In genomic region chr17:75516255-75516618, GRCh38 we compare ENCODE assay signal across 9 cellular contexts. TPM values are rescaled to one million over a fixed set of nuclear protein-coding genes. Genes with fewer than 3 reads are reported as not detected.
DNase-seq lines count a peak whose midpoint lies in the region; ATAC-seq, FAIRE-seq and TF ChIP-seq lines count a peak whose summit lies in the region.
"Had no signal": no experiment of that assay in that cellular context is flagged by ENCODE, and none has a peak within 500 bp of the region (broad histone marks: within the 10 kb centered on the region; RNA-seq: fewer than 3 reads in every experiment).

TSS of gene TSEN54 (plus strand) at chr17:75516528. CDS start at chr17:75516561, 33 bp downstream.

- WGBS in H1 (ENCODE audit: extremely low coverage in 1 of 2, insufficient coverage in 1 of 2, insufficient read length in 1 of 2, insufficient replicate concordance in 2 of 2, low coverage in 1 of 2, low lambda C conversion rate in 2 of 2, missing lambda C conversion rate in 1 of 2), 2 experiments: 0% methylated on average over 15 of the region's 45 CpGs; no CpG with 5 or more reads in 1 of the 2 experiments
- no CpG with 5 or more reads among the region's 45 CpGs for WGBS in mesendoderm (ENCODE audit: extremely low coverage, insufficient coverage, low lambda C conversion rate)

- H3K56ac ChIP-seq in H1 (replicated peaks; ENCODE audit: insufficient read length, low read depth, low read length) (no peak within 1 kb of the TSS), mesendoderm (ENCODE audit: low read length) (peak within 1 kb of the TSS; percentile 92)

- peaks cover 29% of the 10 kb centered on the region for H3K4me1 ChIP-seq in CD4-positive, alpha-beta memory T cell (ENCODE audit: insufficient read depth, low read length)
- H3K4me1 ChIP-seq in NT2/D1 (ENCODE audit: insufficient read depth, insufficient read length) (peaks cover 13% of the 10 kb centered on the region), H1 (replicated peaks in 1 of 4; ENCODE audit: control insufficient read depth in 3 of 4, insufficient read depth in 4 of 4, low read length in 3 of 4) (peaks cover 0 to 14% (median 8%) of the 10 kb centered on the region in 4 experiments; a peak in 6 of 7 replicates), mesendoderm (ENCODE audit: control insufficient read depth, low read depth, low read length) (peaks cover 3% of the 10 kb centered on the region)

- peak within 1 kb of the TSS; percentile 97 for H3K18ac ChIP-seq in H1 (ENCODE audit: extremely low read depth, low read length)
- peak within 1 kb of the TSS; percentile 35 for H3K18ac ChIP-seq in mesendoderm (ENCODE audit: low read length)

- H2BK120ac ChIP-seq in H1 (replicated peaks; ENCODE audit: low read depth, low read length) (no peak within 1 kb of the TSS), mesendoderm (ENCODE audit: low read depth, low read length) (no peak within 1 kb of the TSS)

- intact Hi-C loops in CD4-positive, alpha-beta memory T cell (cut with micrococcal nuclease): loop anchor here (1.0 to 5.0 kb wide), 5 partner anchors 9 to 334 kb away; partner anchors contain the start of genes GRB2, LLGL2, SLC25A19 and SUMO2

- TF ChIP-seq CTCF in GM20000 (IDR thresholded peaks at IDR 0.05; ENCODE audit: extremely low read depth, missing control alignments) (no peak), H1 (IDR thresholded peaks at IDR 0.05; ENCODE audit: control extremely low read depth in 1 of 3, insufficient read depth in 1 of 3, low read depth in 1 of 3, low read length in 3 of 3) (no peak)

- H3K23ac ChIP-seq in H1 (ENCODE audit: insufficient read length) (no peak within 1 kb of the TSS), mesendoderm (ENCODE audit: low read length) (no peak within 1 kb of the TSS)

- ATAC-seq in activated CD8-positive, alpha-beta memory T cell treated with anti-CD3 and anti-CD28 coated beads, Interleukin-2, amount 10 ng/mL, durations not matched to agents 7 days and 5 days: peak; percentile 83

- peak within 1 kb of the TSS; percentile 97 for H4K5ac ChIP-seq in H1 (ENCODE audit: insufficient read length, low read depth, low read length)
- no peak within 1 kb of the TSS for H4K5ac ChIP-seq in mesendoderm (ENCODE audit: low read length)

- H3K14ac ChIP-seq in H1 (ENCODE audit: insufficient read length): no peak within 1 kb of the TSS

- no peak within 1 kb of the TSS for H2AK5ac ChIP-seq in H1 (ENCODE audit: low read depth, low read length)
- H2AK5ac ChIP-seq in mesendoderm (ENCODE audit: low read length): no peak within 1 kb of the TSS

- peaks cover 10 to 20% of the 10 kb centered on the region in 2 donors for H3K36me3 Mint-ChIP-seq in CD4-positive, alpha-beta memory T cell
- H3K36me3 Mint-ChIP-seq in activated CD8-positive, alpha-beta memory T cell treated with anti-CD3 and anti-CD28 coated beads, Interleukin-2, amount 10 ng/mL, durations not matched to agents 7 days and 5 days: peaks cover 14% of the 10 kb centered on the region

- H3K9me3 Mint-ChIP-seq in CD4-positive, alpha-beta memory T cell: no peaks in the 10 kb centered on the region
- no peaks in the 10 kb centered on the region for H3K9me3 Mint-ChIP-seq in activated CD8-positive, alpha-beta memory T cell treated with anti-CD3 and anti-CD28 coated beads, Interleukin-2, amount 10 ng/mL, durations not matched to agents 7 days and 5 days (ENCODE audit: low read depth)

- peak within 1 kb of the TSS; percentile 82; the same call in 1 of the 2 replicates for H2BK5ac ChIP-seq in H1 (ENCODE audit: low read depth, low read length)
- no peak within 1 kb of the TSS for H2BK5ac ChIP-seq in mesendoderm (ENCODE audit: low read length)

- H3K79me1 ChIP-seq in H1 (ENCODE audit: low read depth, low read length): peaks cover 3% of the 10 kb centered on the region
- peaks cover 14% of the 10 kb centered on the region for H3K79me1 ChIP-seq in mesendoderm (ENCODE audit: low read length)

- H2BK15ac ChIP-seq in H1 (ENCODE audit: low read length) (no peak within 1 kb of the TSS), mesendoderm (replicated peaks; ENCODE audit: low read depth) (no peak within 1 kb of the TSS)

- peak within 1 kb of the TSS; percentile 54 for H4K91ac ChIP-seq in H1 (replicated peaks; ENCODE audit: insufficient read length, low read length)

- H2BK12ac ChIP-seq in H1 (ENCODE audit: low read depth, low read length): no peak within 1 kb of the TSS

- H3K4me2 ChIP-seq in H1 (ENCODE audit: insufficient read depth in 1 of 2, low read depth in 2 of 2, low read length in 2 of 2) (peak within 1 kb of the TSS; percentile 86 to 99), mesendoderm (ENCODE audit: low read length) (peak within 1 kb of the TSS; percentile 100)

- peak within 1 kb of the TSS; percentile 70 for H3K27ac ChIP-seq in CD4-positive, alpha-beta memory T cell (ENCODE audit: low read depth, low read length)
- H3K27ac ChIP-seq in H1 (ENCODE audit: low read depth, low read length): no peak within 1 kb of the TSS; the same call in 1 of the 2 replicates
- peak within 1 kb of the TSS; percentile 40 for H3K27ac ChIP-seq in mesendoderm (ENCODE audit: low read depth, low read length)

- peak within 1 kb of the TSS; percentile 84 to 98 (median 95) for H3K27ac Mint-ChIP-seq in CD4-positive, alpha-beta memory T cell
- peak within 1 kb of the TSS; percentile 87 for H3K27ac Mint-ChIP-seq in activated CD8-positive, alpha-beta memory T cell treated with anti-CD3 and anti-CD28 coated beads, Interleukin-2, amount 10 ng/mL, durations not matched to agents 7 days and 5 days

- 0 out of 3 replicates have a peak, but pooled peaks of 1 of the 2 experiments have one; percentile 13 for TF ChIP-seq EP300 in H1 (IDR thresholded peaks at IDR 0.05; ENCODE audit: borderline replicate concordance in 1 of 2, low read depth in 2 of 2, low read length in 2 of 2)

- peaks cover 18% of the 10 kb centered on the region for H3K23me2 ChIP-seq in H1 (ENCODE audit: low read depth, low read length)

- H3K79me2 ChIP-seq in H1 (ENCODE audit: control insufficient read depth in 1 of 2, insufficient read depth in 2 of 2, low read length in 2 of 2) (peaks cover 0 to 16% of the 10 kb centered on the region in 2 experiments; a peak in 1 of 4 replicates), mesendoderm (ENCODE audit: control insufficient read depth, insufficient read depth, low read length) (peaks cover 2% of the 10 kb centered on the region)

- peak within 1 kb of the TSS; percentile 83 for H3K9ac ChIP-seq in NT2/D1 (ENCODE audit: insufficient read length, low read depth)
- H3K9ac ChIP-seq in H1 (replicated peaks in 1 of 4; ENCODE audit: extremely low read depth in 1 of 4, low read depth in 3 of 4, low read length in 3 of 4): peak within 1 kb of the TSS in 2 of 4 experiments; percentile 13 to 31; a peak in 2 of 7 replicates
- H3K9ac ChIP-seq in mesendoderm (ENCODE audit: low read length): peak within 1 kb of the TSS; percentile 85

- POLR2A ChIA-PET in CD4-positive, alpha-beta memory T cell (lab: Charles Lee; ENCODE audit: partially characterized antibody): interaction anchor here (0.5 to 2.2 kb wide), 27 partner anchors 9 to 504 kb away, joined by 3 to 72 read pairs (median 5); partner anchors contain the start of genes GALK1, GGA3, GRB2 and LLGL2
- POLR2A ChIA-PET in H1 (lab: Charles Lee; ENCODE audit: partially characterized antibody): interaction anchor here (0.7 to 2.5 kb wide), 9 partner anchors 9 to 74 kb away, joined by 3 to 23 read pairs (median 4); partner anchors contain the start of gene LLGL2

- peaks cover 7% of the 10 kb centered on the region for H3K36me3 ChIP-seq in CD4-positive, alpha-beta memory T cell (ENCODE audit: insufficient read depth, low read length)
- peaks cover 59% of the 10 kb centered on the region for H3K36me3 ChIP-seq in NT2/D1 (ENCODE audit: insufficient read depth, insufficient read length, low read length)
- peaks cover 0 to 12% (median 4%) of the 10 kb centered on the region in 4 experiments; a peak in 3 of 8 replicates for H3K36me3 ChIP-seq in H1 (ENCODE audit: control insufficient read depth in 2 of 4, insufficient read depth in 4 of 4, low read length in 3 of 4)
- H3K36me3 ChIP-seq in mesendoderm (ENCODE audit: control insufficient read depth, insufficient read depth, low read length): no peaks in the 10 kb centered on the region

- H2BK20ac ChIP-seq in H1 (ENCODE audit: low read length): no peak within 1 kb of the TSS

- DNase-seq in CD4-positive, alpha-beta memory T cell: peak; percentile 92 to 95 (median 93)
- DNase-seq in GM20000 (ENCODE audit: low spot score): peak; percentile 100
- peak in 73 of 76 experiments; percentile 38 to 97 (median 87) for DNase-seq in HUDEP-2 (lab: John Stamatoyannopoulos, UW; ENCODE audit: unreplicated experiment in 76 of 76)
- peak; percentile 66 for DNase-seq in NT2/D1 (ENCODE audit: low read depth, low spot score)
- peak; percentile 97 for DNase-seq in activated CD8-positive, alpha-beta memory T cell treated with anti-CD3 and anti-CD28 coated beads, Interleukin-2, amount 10 ng/mL, durations not matched to agents 7 days and 5 days
- peak in 1 of 2 experiments; percentile 93 for DNase-seq in H1 (ENCODE audit: low read depth in 1 of 2, low spot score in 2 of 2)
- peak; percentile 90 for DNase-seq in mesendoderm
- DNase-seq in stimulated activated CD8-positive, alpha-beta memory T cell treated with anti-CD3 and anti-CD28 coated beads, Interleukin-15, amount 100 ng/mL, for 1 hour (ENCODE audit: low read depth): peak; percentile 88

- no peaks in the 10 kb centered on the region for H3K27me3 ChIP-seq in CD4-positive, alpha-beta memory T cell (ENCODE audit: insufficient read depth, low read length)
- H3K27me3 ChIP-seq in NT2/D1 (ENCODE audit: insufficient read depth, insufficient read length) (no peaks in the 10 kb centered on the region), H1 (replicated peaks in 1 of 4; ENCODE audit: control insufficient read depth in 3 of 4, extremely low read depth in 1 of 4, insufficient read depth in 3 of 4, low read length in 3 of 4) (no peaks in the 10 kb centered on the region), mesendoderm (ENCODE audit: insufficient read depth, low read length, poor library complexity) (no peaks in the 10 kb centered on the region)

- TF ChIP-seq POLR2A in H1 (IDR thresholded peaks at IDR 0.05; ENCODE audit: control extremely low read depth in 1 of 2, low read depth in 2 of 2, low read length in 2 of 2): no peak

- TF ChIP-seq RAD21 in H1 (IDR thresholded peaks at IDR 0.05 in 1 of 2, conservative IDR thresholded peaks at IDR 0.05 in 1 of 2; ENCODE audit: low read depth in 2 of 2, low read length in 2 of 2): no peak

- H4K8ac ChIP-seq in H1 (ENCODE audit: extremely low read depth, insufficient read depth, low read length): no peak within 1 kb of the TSS
- H4K8ac ChIP-seq in mesendoderm (ENCODE audit: low read depth, low read length): no peak within 1 kb of the TSS

- H2AFZ ChIP-seq in H1 (ENCODE audit: low read length): peak within 1 kb of the TSS; percentile 66; the same call in 1 of the 2 replicates

- peak within 1 kb of the TSS; percentile 78 to 91 (median 84) for H3K4me3 Mint-ChIP-seq in CD4-positive, alpha-beta memory T cell
- peak within 1 kb of the TSS; percentile 88 for H3K4me3 Mint-ChIP-seq in activated CD8-positive, alpha-beta memory T cell treated with anti-CD3 and anti-CD28 coated beads, Interleukin-2, amount 10 ng/mL, durations not matched to agents 7 days and 5 days

- peaks cover 2 to 31% of the 10 kb centered on the region in 2 experiments for H4K20me1 ChIP-seq in H1 (replicated peaks in 1 of 2; ENCODE audit: control insufficient read depth in 1 of 2, insufficient read depth in 2 of 2, low read length in 2 of 2)

- CTCF ChIA-PET in CD4-positive, alpha-beta memory T cell (lab: Charles Lee; ENCODE audit: partially characterized antibody): interaction anchor here (0.5 to 3.3 kb wide), 18 partner anchors 10 to 1209 kb away, joined by 3 to 24 read pairs (median 5); partner anchors contain the start of genes GRB2, LLGL2, SLC25A19 and TMEM94
- CTCF ChIA-PET in activated CD8-positive, alpha-beta memory T cell treated with anti-CD3 and anti-CD28 coated beads, Interleukin-2, amount 10 ng/mL, durations not matched to agents 7 days and 5 days (lab: Charles Lee): interaction anchor here (0.6 to 4.2 kb wide), 32 partner anchors 9 to 314 kb away, joined by 3 to 27 read pairs (median 4); partner anchors contain the start of genes GRB2, LLGL2, MYO15B and TMEM94
- CTCF ChIA-PET in H1 (lab: Charles Lee; ENCODE audit: partially characterized antibody): interaction anchor here (0.6 to 3.3 kb wide), 21 partner anchors 9 to 595 kb away, joined by 3 to 18 read pairs (median 4); partner anchors contain the start of genes LLGL2, SLC25A19, SMIM5 and WBP2

- peaks cover 16 to 31% (median 19%) of the 10 kb centered on the region in 4 donors for H3K4me1 Mint-ChIP-seq in CD4-positive, alpha-beta memory T cell
- peaks cover 24% of the 10 kb centered on the region for H3K4me1 Mint-ChIP-seq in activated CD8-positive, alpha-beta memory T cell treated with anti-CD3 and anti-CD28 coated beads, Interleukin-2, amount 10 ng/mL, durations not matched to agents 7 days and 5 days

- no peaks in the 10 kb centered on the region for H3K27me3 Mint-ChIP-seq in CD4-positive, alpha-beta memory T cell
- H3K27me3 Mint-ChIP-seq in activated CD8-positive, alpha-beta memory T cell treated with anti-CD3 and anti-CD28 coated beads, Interleukin-2, amount 10 ng/mL, durations not matched to agents 7 days and 5 days: no peaks in the 10 kb centered on the region

- H3K9me3 ChIP-seq in CD4-positive, alpha-beta memory T cell (ENCODE audit: control insufficient read depth in 1 of 2, low read length in 2 of 2): no peaks in the 10 kb centered on the region
- H3K9me3 ChIP-seq in NT2/D1 (ENCODE audit: insufficient read depth, low read length) (no peaks in the 10 kb centered on the region), H1 (ENCODE audit: insufficient read depth in 2 of 2, low read depth in 1 of 2, low read length in 1 of 2) (no peaks in the 10 kb centered on the region)

- peak within 1 kb of the TSS; percentile 69 to 74 for H3K4me3 ChIP-seq in CD4-positive, alpha-beta memory T cell (ENCODE audit: low read length in 2 of 2)
- peak within 1 kb of the TSS; percentile 82 for H3K4me3 ChIP-seq in NT2/D1 (ENCODE audit: insufficient read length, low read depth)
- H3K4me3 ChIP-seq in H1 (ENCODE audit: extremely low read depth in 1 of 4, insufficient read depth in 2 of 4, low read depth in 3 of 4, low read length in 4 of 4): peak within 1 kb of the TSS; percentile 79 to 92 (median 82)
- peak within 1 kb of the TSS; percentile 81 for H3K4me3 ChIP-seq in mesendoderm (ENCODE audit: low read length)

- FAIRE-seq in H1 (lab: Jason Lieb, UNC): no peak
- FAIRE-seq: islet of Langerhans had no signal

- H3K4ac ChIP-seq in H1 (replicated peaks; ENCODE audit: insufficient read length, low read depth, low read length) (no peak within 1 kb of the TSS), mesendoderm (ENCODE audit: low read depth, low read length) (no peak within 1 kb of the TSS)

RNA-seq across cellular contexts. Expression of gene TSEN54, which starts in this region (rescaled TPM):
- total RNA-seq in CD4-positive, alpha-beta memory T cell: 10 to 100 TPM; 45.7 to 49.3 TPM
- 100 to 1,000 TPM in 1 of 2 donors, 10 to 100 TPM in 1; 80.3 to 110 TPM for polyA plus RNA-seq in CD4-positive, alpha-beta memory T cell
- 10 to 100 TPM; 92.0 to 97.7 TPM for total RNA-seq in activated CD8-positive, alpha-beta memory T cell treated with anti-CD3 and anti-CD28 coated beads, Interleukin-2, amount 10 ng/mL, durations not matched to agents 7 days and 5 days
- 43.6 and 44.8 TPM in 2 replicates for total RNA-seq in H1 (2021; fragmentation: NEBNext Ultra II Directional; extraction: Animal tissue kit (Norgen Biotek cat#: 25700))
- polyA plus RNA-seq in H1 (2011; rRNA removed): 60.3 and 68.1 TPM in 2 replicates
- 52.7 TPM for polyA plus RNA-seq in H1 (2011; cell fraction: cytosol; rRNA removed)
- 106 TPM for polyA plus RNA-seq in H1 (2011; cell fraction: nucleus; rRNA removed)
- 41.4 to 67.2 TPM (median 56.3 TPM) in 4 replicates for polyA plus RNA-seq in H1 (2012, experiment 1 of 2)
- 63.3 TPM for polyA plus RNA-seq in H1 (2012, experiment 2 of 2)
- 32.9 TPM for polyA plus RNA-seq in H1 (2013, experiment 1 of 2)
- polyA plus RNA-seq in H1 (2013, experiment 2 of 2): 29.0 TPM
- 35.2 and 45.8 TPM in 2 replicates for polyA minus RNA-seq in H1 (2011; rRNA and poly(A)+ RNA removed)
- 14.6 TPM for polyA minus RNA-seq in H1 (2011; cell fraction: cytosol; rRNA and poly(A)+ RNA removed)
- 18.1 TPM for polyA minus RNA-seq in H1 (2011; cell fraction: nucleus; rRNA and poly(A)+ RNA removed)
- 24.5 TPM for polyA plus RNA-seq in mesendoderm (2013, experiment 1 of 2)
- 22.1 TPM for polyA plus RNA-seq in mesendoderm (2013, experiment 2 of 2)
